Comparison of ENCODE assay signal across 1 cellular context in genomic region chr5:108144332-108144731, GRCh38.
TF ChIP-seq lines count a peak whose summit lies in the region.

No MANE protein-coding gene starts in this region.

TF ChIP-seq in SK-N-SH treated with all-trans-retinoic acid at 6 μM for 48 hours, 23 proteins besides CTCF, POLR2A, EP300 and RAD21 (continued from another document):
- TF ChIP-seq ZNF565 (CRISPR knock-in tag; conservative IDR thresholded peaks at IDR 0.05; ENCODE audit: low read depth) (no peak), RARB (CRISPR knock-in tag; IDR thresholded peaks at IDR 0.05) (no peak), CSDC2 (CRISPR knock-in tag; IDR thresholded peaks at IDR 0.05) (no peak), CREB5 (CRISPR knock-in tag; IDR thresholded peaks at IDR 0.05; ENCODE audit: low read depth) (no peak), GLIS3 (CRISPR knock-in tag; IDR thresholded peaks at IDR 0.05) (no peak), ARNTL (CRISPR knock-in tag; IDR thresholded peaks at IDR 0.05; ENCODE audit: borderline replicate concordance, low read depth) (no peak), ISL1 (CRISPR knock-in tag; IDR thresholded peaks at IDR 0.05) (0 out of 2 replicates have a peak, but pooled peaks have one; percentile 24), PPARA (CRISPR knock-in tag; IDR thresholded peaks at IDR 0.05; ENCODE audit: borderline replicate concordance) (no peak)
